8 cellular contexts compared by ENCODE assay signal in genomic region chr10:44310762-44311562, GRCh38.
A peak's percentile ranks its signal among the peaks of the same experiment; 100 is the strongest.
DNase-seq lines count a peak whose midpoint lies in the region; ATAC-seq and TF ChIP-seq lines count a peak whose summit lies in the region.

No MANE protein-coding gene starts in this region.

- DNase-seq in NCI-H146 (lab: John Stamatoyannopoulos, UW) (peak; percentile 26), NCI-H146 treated with DMSO at 0.1 percent for 48 hours (lab: John Stamatoyannopoulos, UW; ENCODE audit: unreplicated experiment) (no peak), NCI-H524 treated with DMSO at 0.1 percent for 48 hours (lab: John Stamatoyannopoulos, UW) (peak; percentile 0), foreskin keratinocyte (peak; percentile 11 to 33), omental fat pad (ENCODE audit: low spot score) (peak; percentile 46)
- peak; percentile 33 for DNase-seq in activated T-helper 9 cell treated with anti-CD3 and anti-CD28 coated beads, Interleukin-2, amount 50 U/mL, for 16 hours (ENCODE audit: low read depth)

- ATAC-seq in HG02884 (IDR thresholded peaks at IDR 0.05; ENCODE audit: unreplicated experiment) (peak; percentile 73), foreskin keratinocyte (peak; percentile 97), omental fat pad (ENCODE audit: low FRiP score) (peak; percentile 94)

- no peaks in the 10 kb centered on the region for H3K27me3 ChIP-seq in foreskin keratinocyte
- H3K27me3 ChIP-seq in subcutaneous abdominal adipose tissue (ENCODE audit: control insufficient read depth in 5 of 5, insufficient read depth in 4 of 5, low read length in 5 of 5): no peaks in the 10 kb centered on the region

- no peaks in the 10 kb centered on the region for H3K36me3 ChIP-seq in subcutaneous abdominal adipose tissue (ENCODE audit: control insufficient read depth in 5 of 5, insufficient read depth in 5 of 5, low read length in 5 of 5)

- H3K4me1 ChIP-seq in foreskin keratinocyte (no peaks in the 10 kb centered on the region), subcutaneous abdominal adipose tissue (ENCODE audit: control insufficient read depth in 5 of 5, insufficient read depth in 5 of 5, low read length in 5 of 5) (peaks cover 4 to 12% (median 11%) of the 10 kb centered on the region in 5 donors)

- H3K9ac ChIP-seq in subcutaneous abdominal adipose tissue (ENCODE audit: low read length in 5 of 5): peak overlapping the region in 1 of 5 donors; percentile 32

- TF ChIP-seq CTCF in foreskin keratinocyte (conservative IDR thresholded peaks at IDR 0.05) (peak; percentile 83), omental fat pad (IDR thresholded peaks at IDR 0.05) (peak in 1 of 3 donors; percentile 70)

- H3K27ac ChIP-seq in foreskin keratinocyte (no peak overlapping the region), subcutaneous abdominal adipose tissue (ENCODE audit: low read depth, low read length) (no peak overlapping the region)

- no peaks in the 10 kb centered on the region for H3K9me3 ChIP-seq in subcutaneous abdominal adipose tissue (ENCODE audit: control insufficient read depth in 5 of 5, low read length in 5 of 5)

- H3K4me3 ChIP-seq in subcutaneous abdominal adipose tissue (ENCODE audit: low read depth in 1 of 5, low read length in 5 of 5): peak overlapping the region; percentile 16 to 58 (median 40)
